10 cellular contexts compared by ENCODE assay signal in the genomic region with DNA sequence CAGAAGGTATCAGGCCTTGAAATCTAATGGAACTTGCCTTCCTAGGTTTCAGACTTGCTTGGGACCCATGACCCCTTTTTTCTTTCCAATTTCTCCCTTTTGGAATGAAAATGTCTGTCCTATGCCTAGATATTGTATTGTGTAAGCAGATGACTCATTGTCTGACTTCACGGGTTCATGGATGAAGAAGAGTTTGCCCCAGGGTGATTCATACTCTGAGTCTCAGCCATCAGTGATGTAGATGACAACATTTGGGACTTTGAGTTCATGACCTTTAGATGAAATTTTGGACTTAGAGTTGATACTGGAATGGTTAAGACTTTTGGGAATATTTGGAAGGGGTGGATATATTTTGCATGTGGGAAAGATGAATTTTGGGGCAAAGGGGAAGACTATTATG. TPM values are rescaled to one million over a fixed set of nuclear protein-coding genes. Genes with fewer than 3 reads are reported as not detected.
DNase-seq lines count a peak whose midpoint lies in the region; ATAC-seq and TF ChIP-seq lines count a peak whose summit lies in the region.
"Had no signal": no experiment of that assay in that cellular context is flagged by ENCODE, and none has a peak within 500 bp of the region (broad histone marks: within the 10 kb centered on the region; RNA-seq: fewer than 3 reads in every experiment).

No MANE protein-coding gene starts in this region.

- H3K36me3 Mint-ChIP-seq in activated CD8-positive, alpha-beta T cell treated with anti-CD3 and anti-CD28 coated beads for 36 hours (ENCODE audit: low read depth), result no peaks in the 10 kb centered on the region
- H3K36me3 Mint-ChIP-seq in activated CD8-positive, alpha-beta T cell treated with anti-CD3 and anti-CD28 coated beads, Interleukin-2, amount 10 ng/mL, durations not matched to agents 7 days and 5 days (ENCODE audit: low read depth), result no peaks in the 10 kb centered on the region

- H3K9me3 ChIP-seq in smooth muscle cell (replicated peaks; ENCODE audit: low read depth), result no peaks in the 10 kb centered on the region
- H3K9me3 ChIP-seq: BLaER1 had no signal

- no peak overlapping the region for H3K4me3 Mint-ChIP-seq in activated CD8-positive, alpha-beta T cell treated with anti-CD3 and anti-CD28 coated beads for 36 hours
- no peak overlapping the region for H3K4me3 Mint-ChIP-seq in activated CD8-positive, alpha-beta T cell treated with anti-CD3 and anti-CD28 coated beads, Interleukin-2, amount 10 ng/mL, durations not matched to agents 7 days and 5 days
- H3K4me3 Mint-ChIP-seq: T-helper 1 cell treated with Interleukin-12 subunit alpha and Interleukin-12 subunit beta and Interleukin-4 antibody, amounts not matched to agents 30 μg/mL and 1 μg/mL, for 36 hours had no signal

- H3K27me3 ChIP-seq in smooth muscle cell (ENCODE audit: low read depth), result no peaks in the 10 kb centered on the region
- H3K27me3 ChIP-seq: BLaER1 had no signal

- peaks cover 5% of the 10 kb centered on the region for H3F3A ChIP-seq in smooth muscle cell (ENCODE audit: low read depth)

- H3K27ac Mint-ChIP-seq in activated CD8-positive, alpha-beta T cell treated with anti-CD3 and anti-CD28 coated beads for 36 hours, result no peak overlapping the region
- H3K27ac Mint-ChIP-seq in activated CD8-positive, alpha-beta T cell treated with anti-CD3 and anti-CD28 coated beads, Interleukin-2, amount 10 ng/mL, durations not matched to agents 7 days and 5 days, result no peak overlapping the region
- H3K27ac Mint-ChIP-seq: T-helper 1 cell treated with Interleukin-12 subunit alpha and Interleukin-12 subunit beta and Interleukin-4 antibody, amounts not matched to agents 30 μg/mL and 1 μg/mL, for 36 hours had no signal

- POLR2A ChIA-PET in activated CD8-positive, alpha-beta T cell treated with anti-CD3 and anti-CD28 coated beads for 36 hours (lab: Charles Lee), result interaction anchor here (0.6 kb wide), 1 partner anchor 93 kb away, joined by 3 read pairs; no protein-coding TSS in a partner anchor
- POLR2A ChIA-PET in activated CD8-positive, alpha-beta T cell treated with anti-CD3 and anti-CD28 coated beads, Interleukin-2, amount 10 ng/mL, durations not matched to agents 7 days and 5 days (lab: Charles Lee), result no interaction called here

- no peak overlapping the region for H2AFZ ChIP-seq in smooth muscle cell (ENCODE audit: low read depth)

- H4K20me1 ChIP-seq in smooth muscle cell (ENCODE audit: low read depth), result no peaks in the 10 kb centered on the region
- H4K20me1 ChIP-seq: BLaER1 had no signal

- no peak for DNase-seq in activated CD8-positive, alpha-beta T cell treated with anti-CD3 and anti-CD28 coated beads for 36 hours
- no peak for DNase-seq in activated CD8-positive, alpha-beta T cell treated with anti-CD3 and anti-CD28 coated beads, Interleukin-2, amount 10 ng/mL, durations not matched to agents 7 days and 5 days
- DNase-seq in OCI-M1 (lab: John Stamatoyannopoulos, UW) (peak; percentile 12), fibroblast of mammary gland (ENCODE audit: low read depth) (peak; percentile 97), smooth muscle cell (lab: John Stamatoyannopoulos, UW; ENCODE audit: unreplicated experiment) (no peak)
- no peak for DNase-seq in activated CD4-positive, alpha-beta T cell treated with anti-CD3 and anti-CD28 coated beads, Interleukin-2, amount 50 U/mL, for 48 hours

- no peaks in the 10 kb centered on the region for H3K4me1 ChIP-seq in smooth muscle cell (ENCODE audit: low read depth)
- H3K4me1 ChIP-seq: BLaER1 had no signal

- peaks cover 6% of the 10 kb centered on the region for H3K27me3 Mint-ChIP-seq in activated CD8-positive, alpha-beta T cell treated with anti-CD3 and anti-CD28 coated beads for 36 hours
- peaks cover 13% of the 10 kb centered on the region for H3K27me3 Mint-ChIP-seq in activated CD8-positive, alpha-beta T cell treated with anti-CD3 and anti-CD28 coated beads, Interleukin-2, amount 10 ng/mL, durations not matched to agents 7 days and 5 days (ENCODE audit: low read depth)

- H3K79me2 ChIP-seq in smooth muscle cell (ENCODE audit: low read depth), result no peaks in the 10 kb centered on the region

- TF ChIP-seq CTCF in activated CD8-positive, alpha-beta T cell treated with anti-CD3 and anti-CD28 coated beads for 36 hours (IDR thresholded peaks at IDR 0.05), result no peak
- TF ChIP-seq CTCF in fibroblast of mammary gland (conservative IDR thresholded peaks at IDR 0.05; ENCODE audit: control insufficient read depth, insufficient read depth, low read depth, low read length) (no peak), smooth muscle cell (IDR thresholded peaks at IDR 0.05; ENCODE audit: borderline replicate concordance, insufficient read depth, poor library complexity, severe bottlenecking) (no peak)

- no peak overlapping the region for H3K4me3 ChIP-seq in fibroblast of mammary gland (ENCODE audit: control insufficient read depth, low read depth, low read length)
- no peak overlapping the region for H3K4me3 ChIP-seq in smooth muscle cell
- H3K4me3 ChIP-seq: BLaER1 had no signal

- peak overlapping the region; percentile 83 for H3K27ac ChIP-seq in smooth muscle cell (ENCODE audit: low read depth)
- H3K27ac ChIP-seq: BLaER1 had no signal

- intact Hi-C loops in activated CD8-positive, alpha-beta T cell treated with anti-CD3 and anti-CD28 coated beads for 36 hours (cut with micrococcal nuclease), result loop anchor here (5.0 kb wide), 3 partner anchors 107 to 227 kb away; no protein-coding TSS in a partner anchor

- H3K36me3 ChIP-seq in smooth muscle cell (ENCODE audit: low read depth), result no peaks in the 10 kb centered on the region
- H3K36me3 ChIP-seq: BLaER1 had no signal

- WGBS in smooth muscle cell (ENCODE audit: low lambda C conversion rate), result 3% methylated on average over 1 of the region's 1 CpG

- CTCF ChIA-PET in activated CD8-positive, alpha-beta T cell treated with anti-CD3 and anti-CD28 coated beads for 36 hours (lab: Charles Lee), result no interaction called here
- CTCF ChIA-PET in activated CD8-positive, alpha-beta T cell treated with anti-CD3 and anti-CD28 coated beads, Interleukin-2, amount 10 ng/mL, durations not matched to agents 7 days and 5 days (lab: Charles Lee), result interaction anchor here (1.5 kb wide), 1 partner anchor 17 kb away, joined by 3 read pairs; no protein-coding TSS in a partner anchor

- no peak overlapping the region for H3K4me2 ChIP-seq in smooth muscle cell
- H3K4me2 ChIP-seq: BLaER1 had no signal

- H3K9me3 Mint-ChIP-seq in activated CD8-positive, alpha-beta T cell treated with anti-CD3 and anti-CD28 coated beads for 36 hours, result no peaks in the 10 kb centered on the region
- H3K9me3 Mint-ChIP-seq in activated CD8-positive, alpha-beta T cell treated with anti-CD3 and anti-CD28 coated beads, Interleukin-2, amount 10 ng/mL, durations not matched to agents 7 days and 5 days (ENCODE audit: insufficient read depth), result no peaks in the 10 kb centered on the region
- H3K9me3 Mint-ChIP-seq: T-helper 1 cell treated with Interleukin-12 subunit alpha and Interleukin-12 subunit beta and Interleukin-4 antibody, amounts not matched to agents 30 μg/mL and 1 μg/mL, for 36 hours had no signal

- peak overlapping the region; percentile 10 for H3K9ac ChIP-seq in smooth muscle cell (ENCODE audit: low read depth)
- H3K9ac ChIP-seq: BLaER1 had no signal

- ATAC-seq in activated CD8-positive, alpha-beta T cell treated with anti-CD3 and anti-CD28 coated beads for 36 hours, result peak; percentile 55
- no peak for ATAC-seq in activated CD8-positive, alpha-beta T cell treated with anti-CD3 and anti-CD28 coated beads, Interleukin-2, amount 10 ng/mL, durations not matched to agents 7 days and 5 days
- no peak for ATAC-seq in HG03196 (IDR thresholded peaks at IDR 0.05; ENCODE audit: unreplicated experiment)
- ATAC-seq in HG02571 (IDR thresholded peaks at IDR 0.05; ENCODE audit: unreplicated experiment), result no peak

- H3K4me1 Mint-ChIP-seq in activated CD8-positive, alpha-beta T cell treated with anti-CD3 and anti-CD28 coated beads for 36 hours (ENCODE audit: low read depth), result no peaks in the 10 kb centered on the region
- no peaks in the 10 kb centered on the region for H3K4me1 Mint-ChIP-seq in activated CD8-positive, alpha-beta T cell treated with anti-CD3 and anti-CD28 coated beads, Interleukin-2, amount 10 ng/mL, durations not matched to agents 7 days and 5 days (ENCODE audit: low read depth)

RNA-seq across cellular contexts. Expression of a gene that starts 11.2 kb away (rescaled TPM):
- not detected for total RNA-seq in activated CD8-positive, alpha-beta T cell treated with anti-CD3 and anti-CD28 coated beads for 36 hours
- total RNA-seq in activated CD8-positive, alpha-beta T cell treated with anti-CD3 and anti-CD28 coated beads, Interleukin-2, amount 10 ng/mL, durations not matched to agents 7 days and 5 days, result not detected
- not detected in 2 replicates for total RNA-seq in smooth muscle cell
- not detected in 2 replicates for polyA plus RNA-seq in smooth muscle cell

RNA-seq across cellular contexts. Expression of a gene that starts 38.2 kb away (rescaled TPM):
- total RNA-seq in activated CD8-positive, alpha-beta T cell treated with anti-CD3 and anti-CD28 coated beads for 36 hours, result not detected
- not detected for total RNA-seq in activated CD8-positive, alpha-beta T cell treated with anti-CD3 and anti-CD28 coated beads, Interleukin-2, amount 10 ng/mL, durations not matched to agents 7 days and 5 days
- not detected in 2 replicates for total RNA-seq in smooth muscle cell
- polyA plus RNA-seq in smooth muscle cell, result 0.34 TPM in 1 of 2 replicates, not detected in the other

RNA-seq across cellular contexts. Expression of a gene that starts 40.8 kb away (rescaled TPM):
- not detected for total RNA-seq in activated CD8-positive, alpha-beta T cell treated with anti-CD3 and anti-CD28 coated beads for 36 hours
- not detected for total RNA-seq in activated CD8-positive, alpha-beta T cell treated with anti-CD3 and anti-CD28 coated beads, Interleukin-2, amount 10 ng/mL, durations not matched to agents 7 days and 5 days
- not detected in 2 replicates for total RNA-seq in smooth muscle cell
- polyA plus RNA-seq in smooth muscle cell, result not detected in 2 replicates

RNA-seq across cellular contexts. Expression of a gene that starts 56.8 kb away (rescaled TPM):
- not detected for total RNA-seq in activated CD8-positive, alpha-beta T cell treated with anti-CD3 and anti-CD28 coated beads for 36 hours
- not detected for total RNA-seq in activated CD8-positive, alpha-beta T cell treated with anti-CD3 and anti-CD28 coated beads, Interleukin-2, amount 10 ng/mL, durations not matched to agents 7 days and 5 days
- total RNA-seq in smooth muscle cell, result not detected in 2 replicates
- polyA plus RNA-seq in smooth muscle cell, result not detected in 2 replicates

Comparison
In these comparisons a context has a peak if more than half of its experiments do, and no peak if none do; other contexts are left out.
1. DNase-seq: peak in OCI-M1 (single experiment) and fibroblast of mammary gland (single experiment); none in activated CD8-positive, alpha-beta T cell treated with anti-CD3 and anti-CD28 coated beads for 36 hours (single experiment), activated CD8-positive, alpha-beta T cell treated with anti-CD3 and anti-CD28 coated beads, Interleukin-2, amount 10 ng/mL, durations not matched to agents 7 days and 5 days (single experiment), smooth muscle cell (single experiment) and activated CD4-positive, alpha-beta T cell treated with anti-CD3 and anti-CD28 coated beads, Interleukin-2, amount 50 U/mL, for 48 hours (0 of 2).